In genomic region chr4:155900402-155900801, GRCh38 we compare ENCODE assay signal across 14 cellular contexts. TPM values are rescaled to one million over a fixed set of nuclear protein-coding genes. Genes with fewer than 3 reads are reported as not detected.
A peak's percentile ranks its signal among the peaks of the same experiment; 100 is the strongest.
DNase-seq lines count a peak whose midpoint lies in the region; ATAC-seq and TF ChIP-seq lines count a peak whose summit lies in the region.
"Had no signal": no experiment of that assay in that cellular context is flagged by ENCODE, and none has a peak within 500 bp of the region (broad histone marks: within the 10 kb centered on the region; RNA-seq: fewer than 3 reads in every experiment).

No MANE protein-coding gene starts in this region.

- peaks cover 2% of the 10 kb centered on the region for H3K9me3 Mint-ChIP-seq in activated T-cell treated with anti-CD3 and anti-CD28 coated beads, Interleukin-2, amount 50 U/mL, for 4 hours

- TF ChIP-seq CTCF in KMS-11 (conservative IDR thresholded peaks at IDR 0.05; ENCODE audit: low read depth, low read length) (no peak), epithelial cell of esophagus (IDR thresholded peaks at IDR 0.05; ENCODE audit: insufficient read depth, low read depth, low read length, missing control alignments) (no peak), upper lobe of left lung (IDR thresholded peaks at IDR 0.05) (no peak)

- no peak overlapping the region for H4K5ac ChIP-seq in mesendoderm (ENCODE audit: low read length)

- no peak overlapping the region for H2BK120ac ChIP-seq in mesendoderm (ENCODE audit: low read depth, low read length)

- WGBS in mesendoderm (ENCODE audit: extremely low coverage, insufficient coverage, low lambda C conversion rate), result no CpG with 5 or more reads among the region's 1 CpG
- WGBS in upper lobe of left lung, 2 donors, result 41% methylated on average over 1 of the region's 1 CpG

- H3K79me2 ChIP-seq in KMS-11 (ENCODE audit: insufficient read depth, low read depth), result no peaks in the 10 kb centered on the region
- no peaks in the 10 kb centered on the region for H3K79me2 ChIP-seq in mesendoderm (ENCODE audit: control insufficient read depth, insufficient read depth, low read length)

- no peaks in the 10 kb centered on the region for H3K36me3 Mint-ChIP-seq in activated T-cell treated with anti-CD3 and anti-CD28 coated beads, Interleukin-2, amount 50 U/mL, for 4 hours (ENCODE audit: insufficient read depth)
- H3K36me3 Mint-ChIP-seq: activated naive CD8-positive, alpha-beta T cell; CD4-positive, CD25-positive, alpha-beta regulatory T cell had no signal

- H3K4me2 ChIP-seq in KMS-11 (peak overlapping the region; percentile 69), mesendoderm (ENCODE audit: low read length) (no peak overlapping the region)

- H3K9ac ChIP-seq in KMS-11 (no peak overlapping the region), mesendoderm (ENCODE audit: low read length) (no peak overlapping the region)

- H3K36me3 ChIP-seq in KMS-11 (ENCODE audit: insufficient read depth), result no peaks in the 10 kb centered on the region
- H3K36me3 ChIP-seq in mesendoderm (ENCODE audit: control insufficient read depth, insufficient read depth, low read length), result no peaks in the 10 kb centered on the region
- H3K36me3 ChIP-seq in upper lobe of left lung, result no peaks in the 10 kb centered on the region

- H2BK5ac ChIP-seq in mesendoderm (ENCODE audit: low read length), result no peak overlapping the region

- no peak overlapping the region for H2BK15ac ChIP-seq in mesendoderm (replicated peaks; ENCODE audit: low read depth)

- ATAC-seq in HG02973 (IDR thresholded peaks at IDR 0.05; ENCODE audit: unreplicated experiment), result no peak
- ATAC-seq in upper lobe of left lung (ENCODE audit: low FRiP score in 2 of 2), result no peak
- ATAC-seq in activated T-cell treated with anti-CD3 and anti-CD28 coated beads, Interleukin-2, amount 50 U/mL, for 4 hours, result no peak

- H4K8ac ChIP-seq in mesendoderm (ENCODE audit: low read depth, low read length), result no peak overlapping the region

- peak overlapping the region; percentile 3; the same call in 1 of the 2 replicates for H2AFZ ChIP-seq in KMS-11 (ENCODE audit: low read depth)

- no peak overlapping the region for H3K56ac ChIP-seq in mesendoderm (ENCODE audit: low read length)

- no peak for TF ChIP-seq POLR2A in upper lobe of left lung (IDR thresholded peaks at IDR 0.05)

- H3K79me1 ChIP-seq in mesendoderm (ENCODE audit: low read length), result no peaks in the 10 kb centered on the region

- H3K27me3 Mint-ChIP-seq in activated T-cell treated with anti-CD3 and anti-CD28 coated beads, Interleukin-2, amount 50 U/mL, for 4 hours (ENCODE audit: low read depth), result peaks cover 3% of the 10 kb centered on the region
- H3K27me3 Mint-ChIP-seq: CD4-positive, CD25-positive, alpha-beta regulatory T cell had no signal

- no peaks in the 10 kb centered on the region for H3K27me3 ChIP-seq in KMS-11 (ENCODE audit: insufficient read depth, low read depth)
- H3K27me3 ChIP-seq in mesendoderm (ENCODE audit: insufficient read depth, low read length, poor library complexity), result no peaks in the 10 kb centered on the region
- no peaks in the 10 kb centered on the region for H3K27me3 ChIP-seq in upper lobe of left lung

- H3K4me1 ChIP-seq in KMS-11 (ENCODE audit: low read depth, poor library complexity, severe bottlenecking), result peaks cover 24% of the 10 kb centered on the region
- no peaks in the 10 kb centered on the region for H3K4me1 ChIP-seq in mesendoderm (ENCODE audit: control insufficient read depth, low read depth, low read length)
- H3K4me1 ChIP-seq in upper lobe of left lung, result no peaks in the 10 kb centered on the region

- H3K4me3 ChIP-seq in KMS-11 (IDR thresholded peaks at IDR 0.05; ENCODE audit: insufficient read depth, low read depth, low read length) (no peak overlapping the region), epithelial cell of esophagus (ENCODE audit: low read length) (no peak overlapping the region), mesendoderm (ENCODE audit: low read length) (no peak overlapping the region), upper lobe of left lung (no peak overlapping the region)

- H3K4me3 Mint-ChIP-seq in activated T-cell treated with anti-CD3 and anti-CD28 coated beads, Interleukin-2, amount 50 U/mL, for 4 hours, result no peak overlapping the region
- H3K4me3 Mint-ChIP-seq: activated naive CD8-positive, alpha-beta T cell; CD4-positive, CD25-positive, alpha-beta regulatory T cell had no signal

- DNase-seq in COLO829 (ENCODE audit: low spot score), result peak; percentile 58
- DNase-seq in epithelial cell of esophagus (ENCODE audit: low read depth), result peak; percentile 66
- peak; percentile 66 for DNase-seq in mesendoderm
- no peak for DNase-seq in stimulated activated CD4-positive, alpha-beta T cell treated with anti-CD3 and anti-CD28 coated beads, Interleukin-12 subunit alpha, Interleukin-12 subunit beta, amount 100 ng/mL, for 4 hours
- no peak for DNase-seq in upper lobe of left lung
- no peak for DNase-seq in activated T-cell treated with anti-CD3 and anti-CD28 coated beads, Interleukin-2, amount 50 U/mL, for 4 hours
- DNase-seq: CD4-positive, CD25-positive, alpha-beta regulatory T cell; NCI-H1092; NCI-H69; occipital lobe had no signal

- TF ChIP-seq EP300 in upper lobe of left lung (IDR thresholded peaks at IDR 0.05), result no peak

- H3K23ac ChIP-seq in mesendoderm (ENCODE audit: low read length), result no peak overlapping the region

- no peaks in the 10 kb centered on the region for H4K20me1 ChIP-seq in KMS-11 (ENCODE audit: insufficient read depth)

- no peak overlapping the region for H3K4ac ChIP-seq in mesendoderm (ENCODE audit: low read depth, low read length)

- no peaks in the 10 kb centered on the region for H3K4me1 Mint-ChIP-seq in activated T-cell treated with anti-CD3 and anti-CD28 coated beads, Interleukin-2, amount 50 U/mL, for 4 hours (ENCODE audit: low read depth)
- H3K4me1 Mint-ChIP-seq: CD4-positive, CD25-positive, alpha-beta regulatory T cell had no signal

- peaks cover 0 to 6% (median 0%) of the 10 kb centered on the region in 4 donors for H3K9me3 ChIP-seq in upper lobe of left lung

- no peak overlapping the region for H3K18ac ChIP-seq in mesendoderm (ENCODE audit: low read length)

- H3K27ac ChIP-seq in KMS-11 (peak overlapping the region; percentile 16), mesendoderm (ENCODE audit: low read depth, low read length) (peak overlapping the region; percentile 17), upper lobe of left lung (no peak overlapping the region)

- H2AK5ac ChIP-seq in mesendoderm (ENCODE audit: low read length), result no peak overlapping the region

RNA-seq across cellular contexts. Expression of gene TDO2, which starts 3.1 kb away (rescaled TPM):
- 0.08 TPM for polyA plus RNA-seq in mesendoderm (2013, experiment 1 of 2)
- polyA plus RNA-seq in mesendoderm (2013, experiment 2 of 2), result 0.06 TPM
- 1 to 10 TPM in 2 of 6 donors, under 1 TPM in 1, not detected in 3; 0.74 to 2.3 (median 2.1) TPM for total RNA-seq in upper lobe of left lung
- total RNA-seq in activated T-cell treated with anti-CD3 and anti-CD28 coated beads, Interleukin-2, amount 50 U/mL, for 4 hours, result under 1 TPM in 1 of 3 donors, not detected in 2; 0.16 TPM
- total RNA-seq: CD4-positive, CD25-positive, alpha-beta regulatory T cell; temporal lobe had no signal
- polyA plus RNA-seq: CD4-positive, CD25-positive, alpha-beta regulatory T cell had no signal

RNA-seq across cellular contexts. Expression of gene ASIC5, which starts 34.3 kb away (rescaled TPM):
- not detected for polyA plus RNA-seq in mesendoderm (2013, experiment 1 of 2)
- not detected for polyA plus RNA-seq in mesendoderm (2013, experiment 2 of 2)
- not detected for total RNA-seq in upper lobe of left lung
- not detected for total RNA-seq in activated T-cell treated with anti-CD3 and anti-CD28 coated beads, Interleukin-2, amount 50 U/mL, for 4 hours
- total RNA-seq: CD4-positive, CD25-positive, alpha-beta regulatory T cell; occipital lobe; temporal lobe had no signal
- polyA plus RNA-seq: CD4-positive, CD25-positive, alpha-beta regulatory T cell had no signal

RNA-seq across cellular contexts. Expression of gene CTSO, which starts 53.3 kb away (rescaled TPM):
- 1.5 TPM for polyA plus RNA-seq in mesendoderm (2013, experiment 1 of 2)
- polyA plus RNA-seq in mesendoderm (2013, experiment 2 of 2), result 1.4 TPM
- 10 to 100 TPM in 5 of 6 donors, 1 to 10 TPM in 1; 9.4 to 34.7 (median 22.5) TPM for total RNA-seq in upper lobe of left lung
- 1 to 10 TPM; 1.1 to 2.0 (median 1.3) TPM for total RNA-seq in activated T-cell treated with anti-CD3 and anti-CD28 coated beads, Interleukin-2, amount 50 U/mL, for 4 hours

Comparison
In these comparisons a context has a peak if more than half of its experiments do, and no peak if none do; other contexts are left out.
1. DNase-seq: peak in COLO829 (single experiment), epithelial cell of esophagus (single experiment) and mesendoderm (single experiment); none in stimulated activated CD4-positive, alpha-beta T cell treated with anti-CD3 and anti-CD28 coated beads, Interleukin-12 subunit alpha, Interleukin-12 subunit beta, amount 100 ng/mL, for 4 hours (single experiment), upper lobe of left lung (0 of 2) and activated T-cell treated with anti-CD3 and anti-CD28 coated beads, Interleukin-2, amount 50 U/mL, for 4 hours (single experiment).
2. H3K27ac ChIP-seq: peak in KMS-11 (single experiment) and mesendoderm (single experiment); none in upper lobe of left lung (0 of 4).